8 cellular contexts compared by ENCODE assay signal in genomic region chr11:30800904-30801303, GRCh38.
"Had no signal": no experiment of that assay in that cellular context is flagged by ENCODE, and none has a peak within 500 bp of the region (broad histone marks: within the 10 kb centered on the region; RNA-seq: fewer than 3 reads in every experiment).

No MANE protein-coding gene starts in this region.

- DNase-seq: H9, HCEC 1CT, KBM-7 had no signal

- H3K27ac ChIP-seq: KMS-11 had no signal

- FAIRE-seq: H1, H54, HTR-8/SVneo had no signal

- H3K4me3 ChIP-seq: GM23338 had no signal

- H3K9ac ChIP-seq: KMS-11 had no signal

- ATAC-seq: GM23338 had no signal

- H3K4me2 ChIP-seq: GM23338, KMS-11 had no signal

- H2AFZ ChIP-seq: GM23338 had no signal
